29 cellular contexts compared by ENCODE assay signal in genomic region chr6:29760328-29760727, GRCh38. TPM values are rescaled to one million over a fixed set of nuclear protein-coding genes. Genes with fewer than 3 reads are reported as not detected.
A peak's percentile ranks its signal among the peaks of the same experiment; 100 is the strongest.
DNase-seq lines count a peak whose midpoint lies in the region; ATAC-seq and TF ChIP-seq lines count a peak whose summit lies in the region.
"Had no signal": no experiment of that assay in that cellular context is flagged by ENCODE, and none has a peak within 500 bp of the region (broad histone marks: within the 10 kb centered on the region; RNA-seq: fewer than 3 reads in every experiment).

No MANE protein-coding gene starts in this region.

- no peak for ATAC-seq in HG03097 (IDR thresholded peaks at IDR 0.05; ENCODE audit: low FRiP score, unreplicated experiment)
- ATAC-seq: effector memory CD8-positive, alpha-beta T cell; esophagus mucosa; left ventricle myocardium superior; stimulated activated effector memory CD8-positive, alpha-beta T cell treated with anti-CD3 and anti-CD28 coated beads, Interleukin-12 subunit alpha, Interleukin-12 subunit beta, amount 100 ng/mL, for 72 hours had no signal

- no peak overlapping the region for H3K4me3 Mint-ChIP-seq in endothelial cell (ENCODE audit: unreplicated experiment)
- H3K4me3 Mint-ChIP-seq: activated CD4-positive, alpha-beta T cell treated with anti-CD3 and anti-CD28 coated beads, Interleukin-2, amount 10 ng/mL, durations not matched to agents 24 days and 14 days; activated naive CD4-positive, alpha-beta T cell treated with anti-CD3 and anti-CD28 coated beads, Interleukin-2, amount 10 ng/mL, durations not matched to agents 7 days and 5 days; CD4-positive, CD25-positive, alpha-beta regulatory T cell; effector memory CD8-positive, alpha-beta T cell; stimulated activated effector memory CD8-positive, alpha-beta T cell treated with anti-CD3 and anti-CD28 coated beads, Interleukin-12 subunit alpha, Interleukin-12 subunit beta, amount 100 ng/mL, for 72 hours; T-helper 2 cell treated with Interferon-gamma antibody and Interleukin-4, amounts not matched to agents 5 μg/mL and 100 μg/mL, for 36 hours had no signal

- H3K27me3 Mint-ChIP-seq in endothelial cell (ENCODE audit: unreplicated experiment), result peaks cover 1% of the 10 kb centered on the region
- H3K27me3 Mint-ChIP-seq: activated CD4-positive, alpha-beta T cell treated with anti-CD3 and anti-CD28 coated beads, Interleukin-2, amount 10 ng/mL, durations not matched to agents 24 days and 14 days; CD4-positive, CD25-positive, alpha-beta regulatory T cell had no signal

- H3K36me3 Mint-ChIP-seq in endothelial cell (ENCODE audit: low read depth, unreplicated experiment), result no peaks in the 10 kb centered on the region
- H3K36me3 Mint-ChIP-seq: activated naive CD4-positive, alpha-beta T cell treated with anti-CD3 and anti-CD28 coated beads, Interleukin-2, amount 10 ng/mL, durations not matched to agents 7 days and 5 days; stimulated activated effector memory CD8-positive, alpha-beta T cell treated with anti-CD3 and anti-CD28 coated beads, Interleukin-12 subunit alpha, Interleukin-12 subunit beta, amount 100 ng/mL, for 72 hours had no signal

- CTCF ChIA-PET in RWPE1 (lab: Yijun Ruan, JAX), result interaction anchor here (0.5 kb wide), 1 partner anchor 44 kb away, joined by 5 read pairs; no protein-coding TSS in a partner anchor

- no peaks in the 10 kb centered on the region for H3K9me3 Mint-ChIP-seq in endothelial cell (ENCODE audit: unreplicated experiment)
- H3K9me3 Mint-ChIP-seq: activated CD4-positive, alpha-beta T cell treated with anti-CD3 and anti-CD28 coated beads, Interleukin-2, amount 10 ng/mL, durations not matched to agents 24 days and 14 days; activated naive CD4-positive, alpha-beta T cell treated with anti-CD3 and anti-CD28 coated beads, Interleukin-2, amount 10 ng/mL, durations not matched to agents 7 days and 5 days; effector memory CD8-positive, alpha-beta T cell; stimulated activated effector memory CD8-positive, alpha-beta T cell treated with anti-CD3 and anti-CD28 coated beads, Interleukin-12 subunit alpha, Interleukin-12 subunit beta, amount 100 ng/mL, for 72 hours; T-helper 2 cell treated with Interferon-gamma antibody and Interleukin-4, amounts not matched to agents 5 μg/mL and 100 μg/mL, for 36 hours had no signal

- POLR2A ChIA-PET in RWPE1 (lab: Yijun Ruan, JAX; ENCODE audit: low non-redundant PET), result no interaction called here

- peak overlapping the region; percentile 29; the same call in 1 of the 2 replicates for H3K27ac ChIP-seq in RWPE1
- H3K27ac ChIP-seq: neutrophil, right lobe of liver, suprapubic skin had no signal

- intact Hi-C loops in cardiac septum (cut with DNase I), result no loop called here

- H3K4me1 Mint-ChIP-seq in endothelial cell (ENCODE audit: unreplicated experiment), result peaks cover 39% of the 10 kb centered on the region

- peak overlapping the region; percentile 43 for H3K27ac Mint-ChIP-seq in endothelial cell (ENCODE audit: unreplicated experiment)
- H3K27ac Mint-ChIP-seq: activated CD4-positive, alpha-beta T cell treated with anti-CD3 and anti-CD28 coated beads, Interleukin-2, amount 10 ng/mL, durations not matched to agents 24 days and 14 days; activated naive CD4-positive, alpha-beta T cell treated with anti-CD3 and anti-CD28 coated beads, Interleukin-2, amount 10 ng/mL, durations not matched to agents 7 days and 5 days; CD4-positive, CD25-positive, alpha-beta regulatory T cell; effector memory CD8-positive, alpha-beta T cell; T-helper 2 cell treated with Interferon-gamma antibody and Interleukin-4, amounts not matched to agents 5 μg/mL and 100 μg/mL, for 36 hours had no signal

- no peak for TF ChIP-seq CTCF in RWPE1 (conservative IDR thresholded peaks at IDR 0.05; ENCODE audit: low read depth)
- no peak for TF ChIP-seq CTCF in endothelial cell (IDR thresholded peaks at IDR 0.05; ENCODE audit: unreplicated experiment)

- DNase-seq in NCI-H82 (lab: John Stamatoyannopoulos, UW) (peak; percentile 11), NCI-H82 treated with DMSO at 0.1 percent for 48 hours (lab: John Stamatoyannopoulos, UW; ENCODE audit: unreplicated experiment) (no peak), RWPE1 (ENCODE audit: low spot score) (no peak), endothelial cell (ENCODE audit: low spot score) (no peak), cardiac septum (ENCODE audit: low spot score) (no peak), retina (no peak), RKO (ENCODE audit: low spot score) (no peak)
- DNase-seq: activated CD4-positive, alpha-beta T cell treated with anti-CD3 and anti-CD28 coated beads, Interleukin-2, amount 10 ng/mL, durations not matched to agents 24 days and 14 days; activated naive CD4-positive, alpha-beta T cell treated with anti-CD3 and anti-CD28 coated beads, Interleukin-2, amount 10 ng/mL, durations not matched to agents 7 days and 5 days; amniotic stem cell; CD4-positive, CD25-positive, alpha-beta regulatory T cell; effector memory CD8-positive, alpha-beta T cell; foreskin fibroblast; HCEC 1CT; Karpas-422; left ventricle myocardium superior; NCI-H1436; NCI-H2107; NCI-H446 treated with DMSO at 0.1 percent for 48 hours; OCI-M1; SHP77; stimulated activated CD4-positive, alpha-beta T cell treated with anti-CD3 and anti-CD28 coated beads, Interleukin-4, amount 100 ng/mL, for 24 hours had no signal

RNA-seq across cellular contexts. Expression of gene HLA-F, which starts 37.1 kb away (rescaled TPM):
- total RNA-seq in endothelial cell (ENCODE audit: unreplicated experiment), result 5.1 TPM
- 40.4 TPM for total RNA-seq in cardiac septum
